In the genomic region with DNA sequence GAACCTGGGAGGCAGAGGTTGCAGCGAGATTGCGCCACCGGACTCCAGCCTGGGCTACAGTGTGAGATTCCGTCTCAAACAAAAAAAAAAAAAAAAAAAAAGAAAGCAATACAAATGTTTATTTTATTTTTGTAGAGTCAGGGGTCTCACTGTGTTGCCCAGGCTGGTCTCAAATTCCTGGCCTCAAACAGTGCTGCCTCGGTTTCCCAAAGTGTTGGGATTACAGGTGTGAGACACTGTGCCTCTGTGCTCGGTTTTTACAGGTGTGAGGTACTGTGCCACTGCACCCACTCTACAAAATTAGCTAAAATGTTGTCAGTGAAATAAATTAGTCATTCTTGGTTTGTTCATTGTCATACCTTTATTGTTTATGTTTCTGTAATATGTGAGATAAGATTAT, we compare ENCODE assay signal across 39 cellular contexts.
"Had no signal": no experiment of that assay in that cellular context is flagged by ENCODE, and none has a peak within 500 bp of the region (broad histone marks: within the 10 kb centered on the region; RNA-seq: fewer than 3 reads in every experiment).

No MANE protein-coding gene starts in this region.

- H3K4me1 ChIP-seq: breast epithelium had no signal

- H3K4me3 Mint-ChIP-seq: activated naive CD4-positive, alpha-beta T cell treated with anti-CD3 and anti-CD28 coated beads for 36 hours; activated naive CD4-positive, alpha-beta T cell treated with anti-CD3 and anti-CD28 coated beads, Interleukin-2, amount 10 ng/mL, durations not matched to agents 7 days and 5 days; activated naive CD4-positive, alpha-beta T cell treated with anti-CD3 and anti-CD28 coated beads, Interleukin-2, amount 50 U/mL, for 24 hours; activated naive CD8-positive, alpha-beta T cell; activated naive CD8-positive, alpha-beta T cell treated with anti-CD3 and anti-CD28 coated beads for 36 hours; activated naive CD8-positive, alpha-beta T cell treated with anti-CD3 and anti-CD28 coated beads, Interleukin-2, amount 10 ng/mL, durations not matched to agents 7 days and 5 days; activated naive CD8-positive, alpha-beta T cell treated with anti-CD3 and anti-CD28 coated beads, Interleukin-2, amount 50 U/mL, for 24 hours; activated T-cell treated with anti-CD3 and anti-CD28 coated beads, Interleukin-2, amount 50 U/mL, for 24 hours; activated T-cell treated with anti-CD3 and anti-CD28 coated beads, Interleukin-2, amount 50 U/mL, for 4 hours; activated T-cell treated with anti-CD3 and anti-CD28 coated beads, Interleukin-2, amount 50 U/mL, for 72 hours; activated T-helper 1 cell treated with anti-CD3 and anti-CD28 coated beads, Interleukin-12 subunit alpha, Interleukin-12 subunit beta, Interleukin-2, Interleukin-4 antibody, amounts not matched to agents 30 ng/mL and 10 ng/mL and 1 ng/mL, durations not matched to agents 14 hours and 24 hours and 36 hours; activated T-helper 17 cell treated with anti-CD3 and anti-CD28 coated beads, Interleukin-2, amount 50 U/mL, for 72 hours; brain; central memory CD8-positive, alpha-beta T cell had no signal

- H3K27ac Mint-ChIP-seq: activated naive CD4-positive, alpha-beta T cell treated with anti-CD3 and anti-CD28 coated beads for 36 hours; activated naive CD4-positive, alpha-beta T cell treated with anti-CD3 and anti-CD28 coated beads, Interleukin-2, amount 10 ng/mL, durations not matched to agents 7 days and 5 days; activated naive CD4-positive, alpha-beta T cell treated with anti-CD3 and anti-CD28 coated beads, Interleukin-2, amount 50 U/mL, for 24 hours; activated naive CD4-positive, alpha-beta T cell treated with anti-CD3 and anti-CD28 coated beads, Interleukin-2, amount 50 U/mL, for 72 hours; activated naive CD8-positive, alpha-beta T cell; activated naive CD8-positive, alpha-beta T cell treated with anti-CD3 and anti-CD28 coated beads for 36 hours; activated naive CD8-positive, alpha-beta T cell treated with anti-CD3 and anti-CD28 coated beads, Interleukin-2, amount 10 ng/mL, durations not matched to agents 7 days and 5 days; activated naive CD8-positive, alpha-beta T cell treated with anti-CD3 and anti-CD28 coated beads, Interleukin-2, amount 50 U/mL, for 24 hours; activated T-cell treated with anti-CD3 and anti-CD28 coated beads, Interleukin-2, amount 50 U/mL, for 24 hours; activated T-cell treated with anti-CD3 and anti-CD28 coated beads, Interleukin-2, amount 50 U/mL, for 72 hours; activated T-helper 1 cell treated with anti-CD3 and anti-CD28 coated beads, Interleukin-12 subunit alpha, Interleukin-12 subunit beta, Interleukin-2, Interleukin-4 antibody, amounts not matched to agents 30 ng/mL and 10 ng/mL and 1 ng/mL, durations not matched to agents 14 hours and 24 hours and 36 hours; activated T-helper 17 cell treated with anti-CD3 and anti-CD28 coated beads, Interleukin-2, amount 50 U/mL, for 72 hours; activated T-helper 2 cell treated with anti-CD3 and anti-CD28 coated beads, Interferon-gamma antibody, Interleukin-2, Interleukin-4, amounts not matched to agents 10 μg/mL and 5 μg/mL and 100 μg/mL, durations not matched to agents 14 hours and 24 hours and 36 hours; brain had no signal

- H3K27ac ChIP-seq: adrenal gland, ascending aorta, body of pancreas, brain microvascular endothelial cell, breast epithelium, cardiac muscle cell had no signal

- FAIRE-seq: astrocyte, bronchial epithelial cell had no signal

- DNase-seq: activated effector memory CD4-positive, alpha-beta T cell treated with anti-CD3 and anti-CD28 coated beads, Interleukin-2, amount 50 U/mL, for 16 hours; activated effector memory CD4-positive, alpha-beta T cell treated with Interleukin-2 at 50 U/mL for 16 hours; activated gamma-delta T cell; activated gamma-delta T cell treated with Interleukin-2 at 50 U/mL for 16 hours; activated naive CD4-positive, alpha-beta T cell; activated naive CD4-positive, alpha-beta T cell treated with anti-CD3 and anti-CD28 coated beads for 36 hours; activated naive CD4-positive, alpha-beta T cell treated with anti-CD3 and anti-CD28 coated beads, Interleukin-2, amount 10 ng/mL, durations not matched to agents 7 days and 5 days; activated naive CD4-positive, alpha-beta T cell treated with anti-CD3 and anti-CD28 coated beads, Interleukin-2, amount 50 U/mL, for 16 hours; activated naive CD4-positive, alpha-beta T cell treated with Interleukin-2 at 50 U/mL for 16 hours; activated naive CD8-positive, alpha-beta T cell treated with anti-CD3 and anti-CD28 coated beads for 36 hours; activated naive CD8-positive, alpha-beta T cell treated with anti-CD3 and anti-CD28 coated beads, Interleukin-2, amount 10 ng/mL, durations not matched to agents 7 days and 5 days; activated naive CD8-positive, alpha-beta T cell treated with anti-CD3 and anti-CD28 coated beads, Interleukin-2, amount 50 U/mL, for 24 hours; activated T-cell treated with anti-CD3 and anti-CD28 coated beads, Interleukin-2, amount 50 U/mL, for 24 hours; activated T-cell treated with anti-CD3 and anti-CD28 coated beads, Interleukin-2, amount 50 U/mL, for 4 hours; activated T-cell treated with anti-CD3 and anti-CD28 coated beads, Interleukin-2, amount 50 U/mL, for 48 hours; activated T-cell treated with anti-CD3 and anti-CD28 coated beads, Interleukin-2, amount 50 U/mL, for 72 hours; adrenal gland; amniotic stem cell; amygdala; anterior cingulate cortex; aorta; body of pancreas; brain microvascular endothelial cell; caudate nucleus; central memory CD4-positive, alpha-beta T cell; cerebellar nuclear complex had no signal

- H3K27me3 Mint-ChIP-seq: activated naive CD4-positive, alpha-beta T cell treated with anti-CD3 and anti-CD28 coated beads, Interleukin-2, amount 10 ng/mL, durations not matched to agents 7 days and 5 days; activated naive CD4-positive, alpha-beta T cell treated with anti-CD3 and anti-CD28 coated beads, Interleukin-2, amount 50 U/mL, for 24 hours; activated naive CD8-positive, alpha-beta T cell; activated naive CD8-positive, alpha-beta T cell treated with anti-CD3 and anti-CD28 coated beads for 36 hours; activated naive CD8-positive, alpha-beta T cell treated with anti-CD3 and anti-CD28 coated beads, Interleukin-2, amount 10 ng/mL, durations not matched to agents 7 days and 5 days; activated naive CD8-positive, alpha-beta T cell treated with anti-CD3 and anti-CD28 coated beads, Interleukin-2, amount 50 U/mL, for 24 hours; activated T-cell treated with anti-CD3 and anti-CD28 coated beads, Interleukin-2, amount 50 U/mL, for 24 hours; activated T-helper 17 cell treated with anti-CD3 and anti-CD28 coated beads, Interleukin-2, amount 50 U/mL, for 72 hours; central memory CD8-positive, alpha-beta T cell had no signal

- ATAC-seq: activated naive CD4-positive, alpha-beta T cell treated with anti-CD3 and anti-CD28 coated beads, Interleukin-2, amount 50 U/mL, for 72 hours; activated naive CD8-positive, alpha-beta T cell treated with anti-CD3 and anti-CD28 coated beads, Interleukin-2, amount 50 U/mL, for 24 hours; activated T-cell treated with anti-CD3 and anti-CD28 coated beads, Interleukin-2, amount 50 U/mL, for 4 hours; activated T-cell treated with anti-CD3 and anti-CD28 coated beads, Interleukin-2, amount 50 U/mL, for 72 hours; activated T-helper 17 cell treated with anti-CD3 and anti-CD28 coated beads, Interleukin-2, amount 50 U/mL, for 72 hours; body of pancreas had no signal

- H3K4me3 ChIP-seq: adrenal gland, ascending aorta, body of pancreas, breast epithelium, cardiac muscle cell had no signal

- H3K27me3 ChIP-seq: adrenal gland, ascending aorta, body of pancreas, brain microvascular endothelial cell, breast epithelium, cardiac muscle cell had no signal

- H3K36me3 Mint-ChIP-seq: activated naive CD4-positive, alpha-beta T cell treated with anti-CD3 and anti-CD28 coated beads, Interleukin-2, amount 50 U/mL, for 24 hours; activated naive CD4-positive, alpha-beta T cell treated with anti-CD3 and anti-CD28 coated beads, Interleukin-2, amount 50 U/mL, for 72 hours had no signal

- H3K36me3 ChIP-seq: adrenal gland, ascending aorta, brain microvascular endothelial cell, breast epithelium, cardiac muscle cell had no signal

- H3K9me3 Mint-ChIP-seq: activated naive CD4-positive, alpha-beta T cell treated with anti-CD3 and anti-CD28 coated beads for 36 hours; activated naive CD4-positive, alpha-beta T cell treated with anti-CD3 and anti-CD28 coated beads, Interleukin-2, amount 10 ng/mL, durations not matched to agents 7 days and 5 days; activated naive CD4-positive, alpha-beta T cell treated with anti-CD3 and anti-CD28 coated beads, Interleukin-2, amount 50 U/mL, for 24 hours; activated naive CD4-positive, alpha-beta T cell treated with anti-CD3 and anti-CD28 coated beads, Interleukin-2, amount 50 U/mL, for 72 hours; activated naive CD8-positive, alpha-beta T cell treated with anti-CD3 and anti-CD28 coated beads for 36 hours; activated naive CD8-positive, alpha-beta T cell treated with anti-CD3 and anti-CD28 coated beads, Interleukin-2, amount 10 ng/mL, durations not matched to agents 7 days and 5 days; activated naive CD8-positive, alpha-beta T cell treated with anti-CD3 and anti-CD28 coated beads, Interleukin-2, amount 50 U/mL, for 24 hours; activated T-cell treated with anti-CD3 and anti-CD28 coated beads, Interleukin-2, amount 50 U/mL, for 24 hours; activated T-cell treated with anti-CD3 and anti-CD28 coated beads, Interleukin-2, amount 50 U/mL, for 4 hours; activated T-cell treated with anti-CD3 and anti-CD28 coated beads, Interleukin-2, amount 50 U/mL, for 72 hours; activated T-helper 1 cell treated with anti-CD3 and anti-CD28 coated beads, Interleukin-12 subunit alpha, Interleukin-12 subunit beta, Interleukin-2, Interleukin-4 antibody, amounts not matched to agents 30 ng/mL and 10 ng/mL and 1 ng/mL, durations not matched to agents 14 hours and 24 hours and 36 hours; activated T-helper 17 cell treated with anti-CD3 and anti-CD28 coated beads, Interleukin-2, amount 50 U/mL, for 72 hours; activated T-helper 2 cell treated with anti-CD3 and anti-CD28 coated beads, Interferon-gamma antibody, Interleukin-2, Interleukin-4, amounts not matched to agents 10 μg/mL and 5 μg/mL and 100 μg/mL, durations not matched to agents 14 hours and 24 hours and 36 hours; brain; central memory CD8-positive, alpha-beta T cell had no signal

- H3K9me3 ChIP-seq: adrenal gland, ascending aorta, body of pancreas, breast epithelium had no signal
